12 cellular contexts compared by ENCODE assay signal in the genomic region with DNA sequence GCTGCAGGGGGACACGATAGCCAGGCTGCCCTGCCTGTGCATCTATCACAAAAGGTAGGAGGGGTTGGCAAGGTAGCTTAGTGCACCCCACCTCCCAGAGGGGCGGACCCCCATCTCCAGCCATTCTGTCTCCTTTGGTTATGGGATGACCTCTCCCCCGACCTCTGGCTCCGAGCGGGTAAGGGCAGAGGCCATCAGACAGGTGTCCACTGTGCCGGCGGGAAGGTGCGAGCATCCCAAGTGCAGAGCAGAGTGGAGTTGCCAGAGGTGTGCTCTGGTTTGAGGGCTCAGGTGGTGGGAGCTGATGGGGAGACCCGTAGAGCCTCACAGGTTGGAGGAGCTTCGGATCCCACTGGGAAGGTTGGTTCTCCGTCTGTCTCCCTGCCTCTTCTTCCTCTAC. TPM values are rescaled to one million over a fixed set of nuclear protein-coding genes. Genes with fewer than 3 reads are reported as not detected.
DNase-seq lines count a peak whose midpoint lies in the region; ATAC-seq and TF ChIP-seq lines count a peak whose summit lies in the region.
"Had no signal": no experiment of that assay in that cellular context is flagged by ENCODE, and none has a peak within 500 bp of the region (broad histone marks: within the 10 kb centered on the region; RNA-seq: fewer than 3 reads in every experiment).

No MANE protein-coding gene starts in this region.

- WGBS in H9 (ENCODE audit: extremely low coverage, insufficient read length, low lambda C conversion rate) = no CpG with 5 or more reads among the region's 11 CpGs
- 90 to 93% methylated on average over 11 of the region's 11 CpGs for WGBS in lung, 2 donors

- no peak overlapping the region for H3K27ac ChIP-seq in H9 (ENCODE audit: insufficient read length, low read depth, low read length)
- H3K27ac ChIP-seq in lung (ENCODE audit: low read depth in 1 of 2, low read length in 1 of 2) = peak overlapping the region; percentile 37 to 77
- peak overlapping the region; percentile 81 for H3K27ac ChIP-seq in temporal lobe (ENCODE audit: low read depth, low read length)

- peaks cover 0 to 3% of the 10 kb centered on the region in 2 donors for H3K36me3 ChIP-seq in lung (ENCODE audit: control insufficient read depth in 2 of 2, insufficient read depth in 2 of 2, low read length in 2 of 2)

- H2BK12ac ChIP-seq in H9 (ENCODE audit: insufficient read length, low read depth, low read length) = no peak overlapping the region

- H3K4me2 ChIP-seq in H9 (ENCODE audit: insufficient read depth, insufficient read length, low read length) = no peak overlapping the region

- H3K18ac ChIP-seq in H9 (ENCODE audit: insufficient read length, low read depth, low read length) = no peak overlapping the region

- H3K9me3 ChIP-seq in H9 (ENCODE audit: control insufficient read depth, low read depth, low read length) (no peaks in the 10 kb centered on the region), lung (ENCODE audit: control insufficient read depth in 2 of 2, insufficient read depth in 1 of 2, low read length in 1 of 2) (no peaks in the 10 kb centered on the region)

- no peak overlapping the region for H4K91ac ChIP-seq in H9 (ENCODE audit: insufficient read length, low read depth, low read length)

- no peak overlapping the region for H3T11ph ChIP-seq in H9 (ENCODE audit: low read length)

- no peak overlapping the region for H3K23ac ChIP-seq in H9 (ENCODE audit: insufficient read length, low read depth, low read length)

- H4K5ac ChIP-seq in H9 (ENCODE audit: insufficient read length, low read depth, low read length) = no peak overlapping the region

- no peak for ATAC-seq in activated T-helper 17 cell treated with anti-CD3 and anti-CD28 coated beads, Interleukin-2, amount 50 U/mL, for 72 hours (replicated peaks)
- no peak for ATAC-seq in lung (ENCODE audit: insufficient read depth, low FRiP score)
- ATAC-seq: activated CD4-positive, alpha-beta T cell treated with anti-CD3 and anti-CD28 coated beads for 36 hours; activated T-cell treated with anti-CD3 and anti-CD28 coated beads, Interleukin-2, amount 50 U/mL, for 4 hours had no signal

- H3K79me2 ChIP-seq in H9 (ENCODE audit: insufficient read depth, low read length) = 0 out of 2 replicates have a peak, but pooled peaks cover 1% of the 10 kb centered on the region

- no peak for DNase-seq in H9
- DNase-seq in lung (ENCODE audit: low spot score) = no peak
- no peak for DNase-seq in stimulated activated CD4-positive, alpha-beta T cell treated with anti-CD3 and anti-CD28 coated beads, Interleukin-15, amount 100 ng/mL, for 24 hours
- DNase-seq in activated CD8-positive, alpha-beta memory T cell treated with anti-CD3 and anti-CD28 coated beads, Interleukin-2, amount 50 U/mL, for 4 hours = no peak
- DNase-seq in NCI-H2081 (lab: John Stamatoyannopoulos, UW) = no peak
- DNase-seq: activated CD4-positive, alpha-beta T cell treated with anti-CD3 and anti-CD28 coated beads for 36 hours; activated T-cell treated with anti-CD3 and anti-CD28 coated beads, Interleukin-2, amount 50 U/mL, for 4 hours; NCI-H1694; NCI-H524 had no signal

- H3K27me3 ChIP-seq in H9 (ENCODE audit: insufficient read depth, low read length) = no peaks in the 10 kb centered on the region
- H3K27me3 ChIP-seq in lung (ENCODE audit: control insufficient read depth, insufficient read depth) = no peaks in the 10 kb centered on the region

- no peak overlapping the region for H3K9ac ChIP-seq in H9 (ENCODE audit: extremely low read depth, insufficient read length, low read length)

- H3K4me3 ChIP-seq in lung = no peak overlapping the region

- H3K79me1 ChIP-seq in H9 (ENCODE audit: insufficient read depth, low read depth, low read length, poor library complexity, severe bottlenecking) = no peaks in the 10 kb centered on the region

- no peak overlapping the region for H2BK5ac ChIP-seq in H9 (ENCODE audit: insufficient read length, low read length)

- H4K8ac ChIP-seq in H9 (replicated peaks; ENCODE audit: insufficient read length, low read depth, low read length) = no peak overlapping the region

- TF ChIP-seq CTCF in H9 (conservative IDR thresholded peaks at IDR 0.05) (no peak), lung (IDR thresholded peaks at IDR 0.05; ENCODE audit: control extremely low read depth, extremely low read depth) (no peak)

- no peak overlapping the region for H2BK20ac ChIP-seq in H9 (ENCODE audit: low read depth, low read length, poor library complexity, severe bottlenecking)

- peak overlapping the region in 2 of 3 experiments; percentile 15 to 23; a peak in 1 of 7 replicates for H3K27ac Mint-ChIP-seq in H9
- H3K27ac Mint-ChIP-seq in activated T-helper 17 cell treated with anti-CD3 and anti-CD28 coated beads, Interleukin-2, amount 50 U/mL, for 72 hours = peak overlapping the region; percentile 96

- H3K4me1 ChIP-seq in H9 (ENCODE audit: insufficient read depth, low read length) (peaks cover 6% of the 10 kb centered on the region; the same call in 1 of the 2 replicates), lung (ENCODE audit: control insufficient read depth in 2 of 2, insufficient read depth in 2 of 2, low read length in 2 of 2) (peaks cover 0 to 40% of the 10 kb centered on the region in 2 donors)

- H3K36me3 Mint-ChIP-seq in H9 (ENCODE audit: insufficient read depth in 1 of 3, low read depth in 3 of 3) = peaks cover 19 to 40% (median 34%) of the 10 kb centered on the region in 3 experiments; a peak in 6 of 7 replicates
- H3K36me3 Mint-ChIP-seq in activated T-helper 17 cell treated with anti-CD3 and anti-CD28 coated beads, Interleukin-2, amount 50 U/mL, for 72 hours (ENCODE audit: low read depth) = peaks cover 74% of the 10 kb centered on the region

- H3K4ac ChIP-seq in H9 (ENCODE audit: low read depth, low read length) = no peak overlapping the region

- H3K23me2 ChIP-seq in H9 (ENCODE audit: insufficient read length, low read depth, low read length, poor library complexity, severe bottlenecking) = no peaks in the 10 kb centered on the region

- H3K4me1 Mint-ChIP-seq in H9 = peaks cover 28 to 31% of the 10 kb centered on the region in 2 experiments
- peaks cover 57% of the 10 kb centered on the region for H3K4me1 Mint-ChIP-seq in activated T-helper 17 cell treated with anti-CD3 and anti-CD28 coated beads, Interleukin-2, amount 50 U/mL, for 72 hours

- no peaks in the 10 kb centered on the region for H4K20me1 ChIP-seq in H9 (ENCODE audit: control insufficient read depth, insufficient read depth, insufficient read length)

- no peak overlapping the region for H2AFZ ChIP-seq in H9 (ENCODE audit: low read length)

- no peak overlapping the region for H3K14ac ChIP-seq in H9 (ENCODE audit: insufficient read depth, low read length)

- H2AK5ac ChIP-seq in H9 (ENCODE audit: insufficient read length, low read length) = no peak overlapping the region

- H2BK15ac ChIP-seq in H9 (ENCODE audit: low read depth, low read length) = no peak overlapping the region

- H3K9me3 Mint-ChIP-seq in H9 = no peaks in the 10 kb centered on the region; a peak in 1 of 5 replicates
- H3K9me3 Mint-ChIP-seq in activated T-helper 17 cell treated with anti-CD3 and anti-CD28 coated beads, Interleukin-2, amount 50 U/mL, for 72 hours = no peaks in the 10 kb centered on the region
- H3K9me3 Mint-ChIP-seq: activated T-cell treated with anti-CD3 and anti-CD28 coated beads, Interleukin-2, amount 50 U/mL, for 4 hours had no signal

- H3K27me3 Mint-ChIP-seq in H9 (ENCODE audit: low read depth) = no peaks in the 10 kb centered on the region; the same call in 1 of the 2 replicates
- H3K27me3 Mint-ChIP-seq in activated T-helper 17 cell treated with anti-CD3 and anti-CD28 coated beads, Interleukin-2, amount 50 U/mL, for 72 hours = no peaks in the 10 kb centered on the region
- H3K27me3 Mint-ChIP-seq: activated CD4-positive, alpha-beta T cell treated with anti-CD3 and anti-CD28 coated beads for 36 hours had no signal

- no peak overlapping the region for H3K56ac ChIP-seq in H9 (ENCODE audit: insufficient read length, low read depth, low read length)

- no peak overlapping the region for H3K4me3 Mint-ChIP-seq in H9
- H3K4me3 Mint-ChIP-seq in activated T-helper 17 cell treated with anti-CD3 and anti-CD28 coated beads, Interleukin-2, amount 50 U/mL, for 72 hours = peak overlapping the region; percentile 91
- H3K4me3 Mint-ChIP-seq: activated CD4-positive, alpha-beta T cell treated with anti-CD3 and anti-CD28 coated beads for 36 hours; activated T-cell treated with anti-CD3 and anti-CD28 coated beads, Interleukin-2, amount 50 U/mL, for 4 hours; T-helper 2 cell treated with Interferon-gamma antibody and Interleukin-4, amounts not matched to agents 5 μg/mL and 100 μg/mL, for 36 hours had no signal

- no peak overlapping the region for H2BK120ac ChIP-seq in H9 (ENCODE audit: low read depth, low read length, poor library complexity, severe bottlenecking)

RNA-seq across cellular contexts. Expression of a gene that starts 11.7 kb away (rescaled TPM):
- total RNA-seq in H9 (2021) (14.5 and 14.7 TPM in 2 replicates), lung (10 to 100 TPM in 1 of 2 donors, 1 to 10 TPM in 1; 7.0 to 17.0 TPM), temporal lobe (1.2 TPM)
- under 1 TPM; 0.11 to 0.48 TPM for total RNA-seq in activated T-helper 17 cell treated with anti-CD3 and anti-CD28 coated beads, Interleukin-2, amount 50 U/mL, for 72 hours
- 1 to 10 TPM; 4.3 to 9.2 TPM for polyA plus RNA-seq in lung

RNA-seq across cellular contexts. Expression of a gene that starts 43.5 kb away (rescaled TPM):
- total RNA-seq in H9 (2021) (13.7 and 15.3 TPM in 2 replicates), lung (10 to 100 TPM in 1 of 2 donors, 1 to 10 TPM in 1; 8.7 to 18.4 TPM), temporal lobe (58.0 TPM)
- total RNA-seq in activated T-helper 17 cell treated with anti-CD3 and anti-CD28 coated beads, Interleukin-2, amount 50 U/mL, for 72 hours = 10 to 100 TPM; 16.9 to 19.0 TPM
- polyA plus RNA-seq in lung = 1 to 10 TPM; 3.3 to 3.5 TPM
